In genomic region chr20:32902456-32903420, GRCh38 we compare ENCODE assay signal across 8 cellular contexts. TPM values are rescaled to one million over a fixed set of nuclear protein-coding genes. Genes with fewer than 3 reads are reported as not detected.
DNase-seq lines count a peak whose midpoint lies in the region; ATAC-seq and TF ChIP-seq lines count a peak whose summit lies in the region.

No MANE protein-coding gene starts in this region.

- ATAC-seq in GM18907 (IDR thresholded peaks at IDR 0.05; ENCODE audit: unreplicated experiment) (no peak), GM19467 (IDR thresholded peaks at IDR 0.05; ENCODE audit: unreplicated experiment) (no peak)

- H3K27me3 ChIP-seq in MG63: no peaks in the 10 kb centered on the region

- H3K9me3 ChIP-seq in MG63: no peaks in the 10 kb centered on the region

- in situ Hi-C loops in astrocyte of the cerebellum (cut with HindIII; ENCODE audit: low sequenced_read_pairs): loop anchor here (5.0 kb wide), 2 partner anchors 105 to 175 kb away; partner anchors contain the start of gene BPIFB4

- H3K4me3 ChIP-seq in MG63 (no peak overlapping the region), astrocyte of the cerebellum (ENCODE audit: low read depth, low read length) (no peak overlapping the region)

- peak; percentile 87 for TF ChIP-seq CTCF in astrocyte of the cerebellum (IDR thresholded peaks at IDR 0.05; ENCODE audit: low read depth, low read length, missing control alignments)

- no peaks in the 10 kb centered on the region for H3K36me3 ChIP-seq in MG63

- DNase-seq in GM04503 (ENCODE audit: low read depth): peak; percentile 1
- peak; percentile 46 for DNase-seq in MG63
- DNase-seq in T-helper 9 cell: peak; percentile 60
- peak; percentile 22 for DNase-seq in astrocyte of the cerebellum (ENCODE audit: low read depth)
- DNase-seq in iPS-NIHi11 (ENCODE audit: low spot score): peak; percentile 81
- DNase-seq in stimulated activated CD4-positive, alpha-beta T cell treated with anti-CD3 and anti-CD28 coated beads, Interleukin-1b, Interleukin-23, amount 100 ng/mL, for 24 hours (ENCODE audit: low read depth in 4 of 4, low spot score in 1 of 4): peak; percentile 40 to 57 (median 50)

RNA-seq across cellular contexts. Expression of gene EFCAB8, which starts 44.0 kb away (rescaled TPM):
- not detected in 2 replicates for total RNA-seq in MG63 (2014; rRNA removed; shearing (Covaris generic); ENCODE audit: low replicate concordance)

Comparison
In these comparisons a context has a peak if more than half of its experiments do, and no peak if none do; other contexts are left out.
1. DNase-seq: peak in every context shown above with its lines; median percentile 81 in iPS-NIHi11; 60 in T-helper 9 cell; 50 in stimulated activated CD4-positive, alpha-beta T cell treated with anti-CD3 and anti-CD28 coated beads, Interleukin-1b, Interleukin-23, amount 100 ng/mL, for 24 hours; 46 in MG63; 22 in astrocyte of the cerebellum; 1 in GM04503.